ENCODE assay signal across 8 cellular contexts in the genomic region with DNA sequence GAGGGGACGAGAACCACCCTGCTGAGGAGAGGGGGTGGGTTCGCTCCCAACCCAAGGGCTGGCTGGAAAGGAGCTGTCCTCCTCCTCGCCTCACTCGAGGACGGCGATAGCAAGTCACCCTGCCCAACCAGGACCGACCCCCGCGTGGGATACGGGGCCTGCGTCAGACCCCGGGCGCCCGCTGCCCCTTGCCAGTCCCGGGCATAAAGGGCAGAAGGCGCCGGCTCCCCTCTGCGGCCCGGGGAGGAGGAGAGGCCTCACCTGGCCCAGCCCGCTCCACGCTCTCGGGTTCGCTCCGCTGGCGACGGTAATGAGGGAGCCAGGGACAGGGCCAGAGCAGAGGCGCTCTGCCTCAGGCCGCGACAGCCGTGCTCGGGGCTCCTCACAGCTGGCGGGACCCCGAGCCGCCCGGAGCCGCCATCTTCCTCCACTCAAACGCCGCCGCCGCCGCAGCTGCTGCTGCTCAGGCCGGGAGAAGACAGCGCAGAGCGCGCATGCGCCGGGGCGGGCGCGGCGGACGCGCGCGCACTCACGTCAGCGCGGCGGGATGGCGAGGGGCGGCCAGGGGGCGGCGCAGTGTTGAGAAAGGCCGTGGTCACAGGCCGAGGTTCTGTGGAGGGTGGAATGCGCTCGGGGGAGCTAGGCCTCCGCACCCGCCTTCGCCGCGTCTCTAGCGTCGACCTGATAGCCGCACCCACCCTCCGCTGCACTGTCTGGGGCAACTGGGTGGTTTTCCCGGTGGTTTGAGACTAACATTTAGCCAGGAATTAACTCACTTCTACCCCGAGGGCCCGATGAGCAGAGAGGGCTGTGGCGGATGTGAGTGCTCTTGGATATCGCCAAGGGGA. TPM values are rescaled to one million over a fixed set of nuclear protein-coding genes. Genes with fewer than 3 reads are reported as not detected.
DNase-seq lines count a peak whose midpoint lies in the region; ATAC-seq and TF ChIP-seq lines count a peak whose summit lies in the region.

A gene (minus strand): TSS at position 487 of the 848 bp plus-strand sequence. CDS start 37,062 bp downstream, outside the sequence.

- H3K27me3 ChIP-seq in CD4-positive, CD25-positive, alpha-beta regulatory T cell (ENCODE audit: control insufficient read depth, insufficient read depth, low read length), result no peaks in the 10 kb centered on the region
- H3K27me3 ChIP-seq in right lobe of liver, result no peaks in the 10 kb centered on the region

- H3K9me3 Mint-ChIP-seq in CD4-positive, CD25-positive, alpha-beta regulatory T cell, result no peaks in the 10 kb centered on the region

- no peaks in the 10 kb centered on the region for H3K9me3 ChIP-seq in CD4-positive, CD25-positive, alpha-beta regulatory T cell (ENCODE audit: control insufficient read depth in 2 of 2, low read length in 2 of 2)
- no peaks in the 10 kb centered on the region for H3K9me3 ChIP-seq in right lobe of liver

- H3K27me3 Mint-ChIP-seq in CD4-positive, CD25-positive, alpha-beta regulatory T cell, result no peaks in the 10 kb centered on the region

- peak; percentile 88 to 94 (median 93) for DNase-seq in CD4-positive, CD25-positive, alpha-beta regulatory T cell
- DNase-seq in NCI-H774 (lab: John Stamatoyannopoulos, UW) (peak; percentile 73), dermis microvascular lymphatic vessel endothelial cell (ENCODE audit: low read depth in 2 of 2) (peak; percentile 74 to 92), right lobe of liver (peak; percentile 92 to 93 (median 93))
- DNase-seq in activated CD4-positive, alpha-beta T cell treated with anti-CD3 and anti-CD28 coated beads, Interleukin-2, amount 50 U/mL, for 4 hours, result peak; percentile 84 to 86
- peak; percentile 88 to 91 for DNase-seq in stimulated activated CD4-positive, alpha-beta T cell treated with anti-CD3 and anti-CD28 coated beads, Interleukin-4, amount 100 ng/mL, for 4 hours

- no peaks in the 10 kb centered on the region for H3K36me3 ChIP-seq in CD4-positive, CD25-positive, alpha-beta regulatory T cell (ENCODE audit: control insufficient read depth, insufficient read depth, low read length)
- no peaks in the 10 kb centered on the region for H3K36me3 ChIP-seq in right lobe of liver

- peak; percentile 94 for TF ChIP-seq POLR2A in right lobe of liver (IDR thresholded peaks at IDR 0.05)

- peaks cover 17 to 54% (median 27%) of the 10 kb centered on the region in 4 donors for H3K4me1 Mint-ChIP-seq in CD4-positive, CD25-positive, alpha-beta regulatory T cell

- H3K4me1 ChIP-seq in CD4-positive, CD25-positive, alpha-beta regulatory T cell (ENCODE audit: control insufficient read depth, insufficient read depth, low read length, poor library complexity, severe bottlenecking), result peaks cover 30% of the 10 kb centered on the region
- peaks cover 0 to 7% (median 0%) of the 10 kb centered on the region in 4 donors for H3K4me1 ChIP-seq in right lobe of liver

- intact Hi-C loops in right lobe of liver (cut with DNase I), result loop anchor here in 1 of 2 donors (10.0 kb wide), 1 partner anchor 97 kb away; no protein-coding TSS in a partner anchor

- H3K36me3 Mint-ChIP-seq in CD4-positive, CD25-positive, alpha-beta regulatory T cell, result no peaks in the 10 kb centered on the region

- peak; percentile 92 to 96 for ATAC-seq in CD4-positive, CD25-positive, alpha-beta regulatory T cell (ENCODE audit: low read depth in 2 of 2)
- ATAC-seq in GM19438 (IDR thresholded peaks at IDR 0.05; ENCODE audit: low read depth, unreplicated experiment) (peak; percentile 79), HG03571 (IDR thresholded peaks at IDR 0.05; ENCODE audit: unreplicated experiment) (peak; percentile 80), right lobe of liver (peak; percentile 91 to 97 (median 95))

- H3K27ac Mint-ChIP-seq in CD4-positive, CD25-positive, alpha-beta regulatory T cell, result peak within 1 kb of the TSS; percentile 95 to 99 (median 96)

- 0% methylated on average over 4 of the region's 81 CpGs for whole genome bisulfite sequencing in right lobe of liver (ENCODE audit: insufficient coverage, low coverage, low lambda C conversion rate, missing lambda C conversion rate)

- peak within 1 kb of the TSS; percentile 87 for H3K4me3 ChIP-seq in CD4-positive, CD25-positive, alpha-beta regulatory T cell (ENCODE audit: low read depth, low read length)
- H3K4me3 ChIP-seq in right lobe of liver, result peak within 1 kb of the TSS; percentile 71 to 94 (median 90)

- peak; percentile 34 to 57 (median 52) for TF ChIP-seq CTCF in right lobe of liver (IDR thresholded peaks at IDR 0.05)

- H3K4me3 Mint-ChIP-seq in CD4-positive, CD25-positive, alpha-beta regulatory T cell, result peak within 1 kb of the TSS; percentile 89 to 99 (median 94)

- peak within 1 kb of the TSS; percentile 86 for H3K27ac ChIP-seq in CD4-positive, CD25-positive, alpha-beta regulatory T cell (ENCODE audit: insufficient read depth, low read length, poor library complexity, severe bottlenecking)
- H3K27ac ChIP-seq in right lobe of liver, result peak within 1 kb of the TSS; percentile 68 to 93 (median 93)

RNA-seq across cellular contexts. Expression of the gene that starts here (rescaled TPM):
- 22.0 TPM for total RNA-seq in CD4-positive, CD25-positive, alpha-beta regulatory T cell
- polyA plus RNA-seq in CD4-positive, CD25-positive, alpha-beta regulatory T cell, result 10 to 100 TPM; 13.5 to 23.2 (median 21.5) TPM
- total RNA-seq in dermis microvascular lymphatic vessel endothelial cell (5.9 and 10.1 TPM in 2 replicates), right lobe of liver (10 to 100 TPM in 3 of 6 experiments, 1 to 10 TPM in 3; 7.9 to 14.1 (median 10.2) TPM)

Comparison
In these comparisons a context has a peak if more than half of its experiments do, and no peak if none do; other contexts are left out.
1. Peak in every context shown above with its lines: DNase-seq, ATAC-seq, H3K4me3 ChIP-seq and H3K27ac ChIP-seq.